In genomic region chr1:32341975-32342374, GRCh38 we compare ENCODE assay signal across 2 cellular contexts. TPM values are rescaled to one million over a fixed set of nuclear protein-coding genes. Genes with fewer than 3 reads are reported as not detected.
"Had no signal": no experiment of that assay in that cellular context is flagged by ENCODE, and none has a peak within 500 bp of the region (broad histone marks: within the 10 kb centered on the region; RNA-seq: fewer than 3 reads in every experiment).

No MANE protein-coding gene starts in this region.

RNA-seq across cellular contexts. Expression of gene TSSK3, which starts 20.4 kb away (rescaled TPM):
- total RNA-seq: smooth muscle cell had no signal
- polyA plus RNA-seq: neural cell had no signal
